ENCODE assay signal across 5 cellular contexts in the genomic region with DNA sequence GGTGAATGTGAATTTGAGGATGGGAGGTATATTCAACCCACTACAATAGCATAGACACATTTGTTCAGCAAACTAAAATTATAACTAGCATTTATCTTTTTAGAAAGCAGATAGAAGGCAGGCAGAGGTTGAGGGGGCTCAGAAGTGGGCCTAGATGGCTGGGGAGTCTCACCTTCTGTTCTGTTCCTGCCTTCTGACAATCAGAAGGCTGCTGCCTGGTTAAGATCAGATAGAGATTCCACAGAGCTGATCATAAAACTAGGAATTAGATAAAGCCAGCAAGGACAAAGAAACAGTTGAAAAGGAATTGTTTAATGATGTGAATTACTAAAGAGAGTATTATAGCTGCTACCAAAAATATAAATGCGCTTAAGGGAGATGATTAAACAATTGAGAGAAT.
"Had no signal": no experiment of that assay in that cellular context is flagged by ENCODE, and none has a peak within 500 bp of the region (broad histone marks: within the 10 kb centered on the region; RNA-seq: fewer than 3 reads in every experiment).

No MANE protein-coding gene starts in this region.

- H3K27me3 Mint-ChIP-seq: IgD-negative memory B cell had no signal

- ATAC-seq: HepG2, K562 had no signal

- H3K27ac Mint-ChIP-seq: IgD-negative memory B cell had no signal

- H3K4me3 Mint-ChIP-seq: IgD-negative memory B cell had no signal

- H3K4me1 Mint-ChIP-seq: IgD-negative memory B cell had no signal

- DNase-seq: IMR-90, KBM-7 had no signal

- H3K4me3 ChIP-seq: K562 had no signal
